Comparison of ENCODE assay signal across 10 cellular contexts in genomic region chr9:33153666-33154065, GRCh38. TPM values are rescaled to one million over a fixed set of nuclear protein-coding genes. Genes with fewer than 3 reads are reported as not detected.
DNase-seq lines count a peak whose midpoint lies in the region; ATAC-seq and TF ChIP-seq lines count a peak whose summit lies in the region.
"Had no signal": no experiment of that assay in that cellular context is flagged by ENCODE, and none has a peak within 500 bp of the region (broad histone marks: within the 10 kb centered on the region; RNA-seq: fewer than 3 reads in every experiment).

No MANE protein-coding gene starts in this region.

- POLR2A ChIA-PET in naive thymus-derived CD4-positive, alpha-beta T cell (lab: Charles Lee), result interaction anchor here (0.6 to 2.6 kb wide), 4 partner anchors 8 to 43 kb away, joined by 3 to 10 read pairs (median 4); no protein-coding TSS in a partner anchor

- intact Hi-C loops in naive thymus-derived CD4-positive, alpha-beta T cell (cut with micrococcal nuclease), result loop anchor here in 1 of 2 donors (1.0 to 2.0 kb wide), 2 partner anchors 11 to 13 kb away; partner anchors contain the start of gene B4GALT1

- no peak for TF ChIP-seq CTCF in omental fat pad (IDR thresholded peaks at IDR 0.05)

- peak overlapping the region; percentile 67 to 92 (median 87) for H3K27ac Mint-ChIP-seq in naive thymus-derived CD4-positive, alpha-beta T cell

- CTCF ChIA-PET in naive thymus-derived CD4-positive, alpha-beta T cell (lab: Charles Lee), result no interaction called here

- peaks cover 0 to 15% (median 5%) of the 10 kb centered on the region in 5 donors for H3K36me3 Mint-ChIP-seq in naive thymus-derived CD4-positive, alpha-beta T cell

- H3K27me3 Mint-ChIP-seq in naive thymus-derived CD4-positive, alpha-beta T cell, result no peaks in the 10 kb centered on the region

- no peaks in the 10 kb centered on the region for H3K27me3 ChIP-seq in naive thymus-derived CD4-positive, alpha-beta T cell (ENCODE audit: control insufficient read depth in 2 of 2, insufficient read depth in 2 of 2, low read length in 2 of 2)

- peak; percentile 43 for ATAC-seq in GM18505 (IDR thresholded peaks at IDR 0.05; ENCODE audit: unreplicated experiment)
- ATAC-seq in GM21576 (IDR thresholded peaks at IDR 0.05; ENCODE audit: unreplicated experiment), result peak; percentile 51
- peak; percentile 24 for ATAC-seq in naive thymus-derived CD4-positive, alpha-beta T cell
- no peak for ATAC-seq in esophagus mucosa
- no peak for ATAC-seq in omental fat pad (ENCODE audit: low FRiP score)
- ATAC-seq in HG02970 (IDR thresholded peaks at IDR 0.05; ENCODE audit: low FRiP score, unreplicated experiment), result no peak

- TF ChIP-seq POLR2A in GM18505 (IDR thresholded peaks at IDR 0.05; ENCODE audit: borderline replicate concordance, extremely low read depth, insufficient read depth, insufficient read length), result no peak

- H3K4me1 Mint-ChIP-seq in naive thymus-derived CD4-positive, alpha-beta T cell, result peaks cover 58 to 90% (median 86%) of the 10 kb centered on the region in 7 donors

- peak overlapping the region in 9 of 10 donors; percentile 57 to 75 (median 67) for H3K4me3 Mint-ChIP-seq in naive thymus-derived CD4-positive, alpha-beta T cell

- H3K27ac ChIP-seq in naive thymus-derived CD4-positive, alpha-beta T cell (ENCODE audit: low read depth, low read length), result peak overlapping the region; percentile 40

- no peak overlapping the region for H3K4me3 ChIP-seq in naive thymus-derived CD4-positive, alpha-beta T cell (ENCODE audit: low read length)

- no peaks in the 10 kb centered on the region for H3K36me3 ChIP-seq in naive thymus-derived CD4-positive, alpha-beta T cell (ENCODE audit: control insufficient read depth in 2 of 3, insufficient read depth in 3 of 3, low read length in 3 of 3)

- peaks cover 48 to 66% of the 10 kb centered on the region in 2 donors for H3K4me1 ChIP-seq in naive thymus-derived CD4-positive, alpha-beta T cell (ENCODE audit: control insufficient read depth in 2 of 2, insufficient read depth in 2 of 2, low read length in 2 of 2)

- H3K9me3 Mint-ChIP-seq in naive thymus-derived CD4-positive, alpha-beta T cell, result peaks cover 0 to 4% (median 0%) of the 10 kb centered on the region in 11 donors

- peaks cover 0 to 5% (median 0%) of the 10 kb centered on the region in 3 experiments for H3K9me3 ChIP-seq in naive thymus-derived CD4-positive, alpha-beta T cell (ENCODE audit: control insufficient read depth in 2 of 3, low read length in 3 of 3)

- DNase-seq in NOMO-1 treated with dmso at 0.1 percent for 144 hours (lab: John Stamatoyannopoulos, UW; ENCODE audit: unreplicated experiment) (peak; percentile 45), omental fat pad (ENCODE audit: low spot score) (no peak), COLO668 (lab: John Stamatoyannopoulos, UW; ENCODE audit: unreplicated experiment) (no peak)
- DNase-seq in naive thymus-derived CD4-positive, alpha-beta T cell, result no peak
- DNase-seq: mesenchymal stem cell, NCI-H146 had no signal

RNA-seq across cellular contexts. Expression of gene B4GALT1, which starts 13.5 kb away (rescaled TPM):
- 10 to 100 TPM; 40.7 to 86.2 (median 45.6) TPM for total RNA-seq in naive thymus-derived CD4-positive, alpha-beta T cell
- 10 to 100 TPM; 12.9 to 16.4 TPM for polyA plus RNA-seq in naive thymus-derived CD4-positive, alpha-beta T cell
- 50.9 TPM for total RNA-seq in esophagus mucosa
- total RNA-seq in omental fat pad, result 100 to 1,000 TPM in 1 of 4 donors, 10 to 100 TPM in 3; 52.5 to 113 (median 72.1) TPM

Comparison
In these comparisons a context has a peak if more than half of its experiments do, and no peak if none do; other contexts are left out.
1. ATAC-seq: peak in GM18505 (single experiment), GM21576 (single experiment) and naive thymus-derived CD4-positive, alpha-beta T cell (single experiment); none in esophagus mucosa (single experiment), omental fat pad (single experiment) and HG02970 (single experiment).